ENCODE assay signal across 4 cellular contexts in the genomic region with DNA sequence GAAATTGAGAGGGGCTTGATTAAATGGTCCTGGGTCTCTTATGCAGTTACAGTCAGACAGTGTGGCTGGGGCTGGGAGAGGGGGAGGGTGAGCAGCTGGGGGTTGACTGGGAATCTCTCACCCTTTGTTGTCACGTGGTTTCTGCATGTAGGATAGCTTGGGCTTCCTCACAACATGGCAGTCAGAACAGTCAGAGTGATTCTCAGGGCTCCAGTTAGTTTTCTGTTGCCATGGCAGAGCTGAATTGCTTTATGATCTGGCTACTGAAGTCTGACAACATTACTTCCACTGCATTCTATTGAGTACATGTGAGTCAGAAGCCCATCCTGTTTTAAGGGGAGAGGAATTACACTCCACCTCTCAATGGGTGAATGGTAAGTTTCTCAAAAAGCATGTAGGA.
TF ChIP-seq lines count a peak whose summit lies in the region.

No MANE protein-coding gene starts in this region.

TF ChIP-seq in SK-N-SH treated with all-trans-retinoic acid at 6 μM for 48 hours, 23 proteins besides CTCF, POLR2A, EP300 and RAD21:
- TF ChIP-seq ZNF70 (CRISPR knock-in tag; IDR thresholded peaks at IDR 0.05) (no peak), ZNF565 (CRISPR knock-in tag; conservative IDR thresholded peaks at IDR 0.05; ENCODE audit: low read depth) (peak; percentile 65; the same call in 1 of the 2 replicates)

TF ChIP-seq in SK-N-SH, 30 proteins besides CTCF, POLR2A, EP300 and RAD21:
- TF ChIP-seq ZBTB33 (IDR thresholded peaks at IDR 0.05; ENCODE audit: borderline replicate concordance, low read depth) (no peak), USF2 (IDR thresholded peaks at IDR 0.05; ENCODE audit: borderline replicate concordance, low read depth, low read length) (no peak), RFX5 (IDR thresholded peaks at IDR 0.05; ENCODE audit: low read length) (no peak), CHD2 (IDR thresholded peaks at IDR 0.05; ENCODE audit: low read length, partially characterized antibody) (no peak), GATA2 (CRISPR knock-in tag; IDR thresholded peaks at IDR 0.05) (no peak), NFIC (IDR thresholded peaks at IDR 0.05; ENCODE audit: borderline replicate concordance) (no peak), SMC3 (IDR thresholded peaks at IDR 0.05; ENCODE audit: low read depth, low read length) (no peak), EZH2phosphoT487 (IDR thresholded peaks at IDR 0.05; ENCODE audit: borderline replicate concordance, low read depth) (no peak), TCF12 (IDR thresholded peaks at IDR 0.05) (no peak), YY1 (IDR thresholded peaks at IDR 0.05; ENCODE audit: low read depth) (no peak), POLR2AphosphoS5 (IDR thresholded peaks at IDR 0.05; ENCODE audit: low read depth, low read length) (no peak)
- TF ChIP-seq, protein P1, sequence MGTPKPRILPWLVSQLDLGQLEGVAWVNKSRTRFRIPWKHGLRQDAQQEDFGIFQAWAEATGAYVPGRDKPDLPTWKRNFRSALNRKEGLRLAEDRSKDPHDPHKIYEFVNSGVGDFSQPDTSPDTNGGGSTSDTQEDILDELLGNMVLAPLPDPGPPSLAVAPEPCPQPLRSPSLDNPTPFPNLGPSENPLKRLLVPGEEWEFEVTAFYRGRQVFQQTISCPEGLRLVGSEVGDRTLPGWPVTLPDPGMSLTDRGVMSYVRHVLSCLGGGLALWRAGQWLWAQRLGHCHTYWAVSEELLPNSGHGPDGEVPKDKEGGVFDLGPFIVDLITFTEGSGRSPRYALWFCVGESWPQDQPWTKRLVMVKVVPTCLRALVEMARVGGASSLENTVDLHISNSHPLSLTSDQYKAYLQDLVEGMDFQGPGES (IDR thresholded peaks at IDR 0.05; ENCODE audit: low read depth, low read length): no peak

TF ChIP-seq in HEK293, 187 proteins besides CTCF, POLR2A, EP300 and RAD21:
- no peak for TF ChIP-seq SP2 (tag by site-specific recombination; IDR thresholded peaks at IDR 0.05)
- peak; percentile 50 for TF ChIP-seq SETDB1 (IDR thresholded peaks at IDR 0.05; ENCODE audit: insufficient read length, low read length)

TF ChIP-seq in H1, 55 proteins besides CTCF, POLR2A, EP300 and RAD21:
- no peak for TF ChIP-seq SP1 (IDR thresholded peaks at IDR 0.05; ENCODE audit: low read depth, low read length)
- TF ChIP-seq YY1 (IDR thresholded peaks at IDR 0.05; ENCODE audit: low read depth, low read length): 0 out of 2 replicates have a peak, but pooled peaks have one; percentile 44
